ENCODE assay signal across 9 cellular contexts in the genomic region with DNA sequence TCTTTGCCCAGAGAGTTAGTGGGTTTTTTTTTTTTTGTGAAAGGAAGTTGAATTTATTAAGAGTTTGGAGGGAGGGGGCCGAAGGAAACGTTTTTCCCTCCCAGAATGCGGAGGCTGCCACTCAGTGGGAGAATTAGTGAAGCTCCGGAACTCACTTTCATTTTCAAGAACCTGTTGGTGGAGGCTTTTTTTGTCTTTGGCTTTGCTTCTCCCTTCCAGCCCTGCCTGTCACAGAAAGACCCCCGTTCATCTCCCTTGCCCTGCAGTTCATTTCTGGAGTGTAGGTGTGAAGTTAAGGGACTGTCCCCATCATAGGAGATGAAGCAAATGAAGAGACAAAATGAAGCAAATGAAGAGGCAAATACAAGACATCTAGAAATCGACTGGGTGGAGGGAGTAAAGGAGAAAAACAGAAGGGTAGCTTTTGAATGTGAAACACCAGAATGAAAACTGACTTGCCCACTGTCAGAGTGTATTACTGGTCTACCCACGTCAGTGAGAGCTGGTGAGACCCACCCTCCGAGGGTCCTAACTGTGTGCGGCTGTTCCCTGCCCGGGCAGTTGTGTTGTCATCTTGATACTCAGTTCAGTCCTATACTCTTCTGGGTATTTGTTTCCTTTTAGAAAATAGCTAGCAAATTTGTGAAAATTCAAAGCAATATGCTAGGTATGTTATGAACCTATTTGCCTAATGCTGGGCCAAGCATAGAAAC.
DNase-seq lines count a peak whose midpoint lies in the region; ATAC-seq, FAIRE-seq and TF ChIP-seq lines count a peak whose summit lies in the region.
"Had no signal": no experiment of that assay in that cellular context is flagged by ENCODE, and none has a peak within 500 bp of the region (broad histone marks: within the 10 kb centered on the region; RNA-seq: fewer than 3 reads in every experiment).

No MANE protein-coding gene starts in this region.

- H3K9me3 ChIP-seq in heart right ventricle: no peaks in the 10 kb centered on the region

- intact Hi-C loops in heart right ventricle (cut with DNase I): loop anchor here in 9 of 10 donors (1.0 to 10.0 kb wide), 9 partner anchors 37 to 234 kb away; partner anchors contain the start of gene ITPR1 (in 7 of the 9)

- WGBS in heart right ventricle, 2 donors: 45 to 47% methylated on average over 10 of the region's 10 CpGs

- no peaks in the 10 kb centered on the region for H3K27me3 ChIP-seq in heart right ventricle

- peak overlapping the region in 9 of 10 donors; percentile 12 to 81 (median 71) for H3K27ac ChIP-seq in heart right ventricle
- H3K27ac ChIP-seq: SK-N-MC had no signal

- DNase-seq in GM12892 (ENCODE audit: insufficient read length) (no peak), heart right ventricle (peak in 1 of 2 donors; percentile 39), NCI-H2029 (lab: John Stamatoyannopoulos, UW) (no peak), SK-N-DZ (ENCODE audit: low spot score) (no peak)
- DNase-seq in activated CD4-positive, alpha-beta T cell treated with anti-CD3 and anti-CD28 coated beads, Interleukin-2, amount 50 U/mL, for 48 hours: peak; percentile 16 to 24
- peak; percentile 5 for DNase-seq in stimulated activated CD4-positive, alpha-beta T cell treated with anti-CD3 and anti-CD28 coated beads, Interleukin-4, amount 100 ng/mL, for 1 hour

- FAIRE-seq in GM12892 (lab: Jason Lieb, UNC): peak; percentile 83

- TF ChIP-seq CTCF in heart right ventricle (IDR thresholded peaks at IDR 0.05): peak in 7 of 9 donors; percentile 26 to 66 (median 42)

- H3K36me3 ChIP-seq in heart right ventricle: no peaks in the 10 kb centered on the region

- ATAC-seq in HG02798 (IDR thresholded peaks at IDR 0.05; ENCODE audit: poor library complexity, unreplicated experiment): peak; percentile 37
- ATAC-seq in heart right ventricle: peak in 6 of 8 donors; percentile 29 to 60 (median 49)
- no peak for ATAC-seq in HG03039 (IDR thresholded peaks at IDR 0.05; ENCODE audit: unreplicated experiment)

- peak overlapping the region in 8 of 10 donors; percentile 2 to 42 (median 38) for H3K4me3 ChIP-seq in heart right ventricle
- H3K4me3 ChIP-seq: SK-N-MC had no signal

- TF ChIP-seq POLR2A in GM12892 (IDR thresholded peaks at IDR 0.05; ENCODE audit: low read depth, low read length): no peak

- H3K4me1 ChIP-seq in heart right ventricle: peaks cover 8 to 89% (median 80%) of the 10 kb centered on the region in 9 donors

Comparison
In these comparisons a context has a peak if more than half of its experiments do, and no peak if none do; other contexts are left out.
1. DNase-seq: peak in activated CD4-positive, alpha-beta T cell treated with anti-CD3 and anti-CD28 coated beads, Interleukin-2, amount 50 U/mL, for 48 hours (2 of 2) and stimulated activated CD4-positive, alpha-beta T cell treated with anti-CD3 and anti-CD28 coated beads, Interleukin-4, amount 100 ng/mL, for 1 hour (single experiment); none in GM12892 (single experiment), NCI-H2029 (single experiment) and SK-N-DZ (single experiment).